In genomic region chr11:103806130-103806900, GRCh38 we compare ENCODE assay signal across 1 cellular context.
TF ChIP-seq lines count a peak whose summit lies in the region.

No MANE protein-coding gene starts in this region.

TF ChIP-seq in GM23338, 12 proteins besides CTCF, POLR2A, EP300 and RAD21 (continued from another document):
- TF ChIP-seq ZNF462 (CRISPR knock-in tag; IDR thresholded peaks at IDR 0.05) (no peak), POLR2AphosphoS5 (IDR thresholded peaks at IDR 0.05; ENCODE audit: low read depth) (no peak), STAT1 (IDR thresholded peaks at IDR 0.05; ENCODE audit: unreplicated experiment) (no peak), JUNB (IDR thresholded peaks at IDR 0.05; ENCODE audit: unreplicated experiment) (no peak)
